In the genomic region with DNA sequence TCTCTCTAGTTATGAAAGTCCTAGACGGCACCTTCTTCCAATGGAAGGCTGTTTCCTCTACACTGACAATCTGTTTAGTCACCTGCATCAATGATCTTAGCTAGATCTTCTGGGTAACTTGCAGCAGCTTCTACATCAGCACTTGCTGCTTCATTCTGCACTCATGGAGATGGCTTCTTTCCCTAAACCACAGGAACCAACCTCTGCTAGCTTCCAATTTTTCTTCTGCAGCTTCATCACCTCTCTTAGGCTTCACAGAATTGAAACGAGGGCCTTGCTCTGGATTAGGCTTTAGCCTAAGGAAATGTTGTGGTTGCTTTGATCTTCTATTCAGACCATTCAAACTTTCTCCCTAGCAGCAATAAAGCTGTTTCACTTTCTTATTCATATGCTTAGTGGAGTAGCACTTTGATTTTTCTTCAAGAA, we compare ENCODE assay signal across 11 cellular contexts. TPM values are rescaled to one million over a fixed set of nuclear protein-coding genes. Genes with fewer than 3 reads are reported as not detected.
A peak's percentile ranks its signal among the peaks of the same experiment; 100 is the strongest.
DNase-seq lines count a peak whose midpoint lies in the region; ATAC-seq and TF ChIP-seq lines count a peak whose summit lies in the region.
"Had no signal": no experiment of that assay in that cellular context is flagged by ENCODE, and none has a peak within 500 bp of the region (broad histone marks: within the 10 kb centered on the region; RNA-seq: fewer than 3 reads in every experiment).

No MANE protein-coding gene starts in this region.

- H3K27me3 ChIP-seq in CD4-positive, CD25-positive, alpha-beta regulatory T cell (ENCODE audit: control insufficient read depth, insufficient read depth, low read length) = no peaks in the 10 kb centered on the region
- no peaks in the 10 kb centered on the region for H3K27me3 ChIP-seq in aorta (ENCODE audit: control insufficient read depth in 1 of 2, insufficient read depth in 2 of 2, low read length in 1 of 2)

- H3K4me1 Mint-ChIP-seq in CD4-positive, CD25-positive, alpha-beta regulatory T cell = peaks cover 18 to 34% (median 22%) of the 10 kb centered on the region in 4 donors
- H3K4me1 Mint-ChIP-seq in mesothelial cell of epicardium = no peaks in the 10 kb centered on the region

- no peaks in the 10 kb centered on the region for H3K9me3 Mint-ChIP-seq in CD4-positive, CD25-positive, alpha-beta regulatory T cell
- no peaks in the 10 kb centered on the region for H3K9me3 Mint-ChIP-seq in mesothelial cell of epicardium
- H3K9me3 Mint-ChIP-seq: dendritic cell treated with granulocyte-macrophage colony-stimulating factor and Interleukin-4, amounts not matched to agents 40 ng/mL and 50 ng/mL, for 4 days had no signal

- peaks cover 34% of the 10 kb centered on the region for H3K36me3 ChIP-seq in CD4-positive, CD25-positive, alpha-beta regulatory T cell (ENCODE audit: control insufficient read depth, insufficient read depth, low read length)
- H3K36me3 ChIP-seq in aorta (ENCODE audit: control insufficient read depth in 1 of 2, insufficient read depth in 2 of 2, low read length in 1 of 2) = peaks cover 0 to 6% of the 10 kb centered on the region in 2 donors

- POLR2A ChIA-PET in GM10248 (lab: Yijun Ruan, JAX) = interaction anchor here (1.7 kb wide), 1 partner anchor 25 kb away, joined by 6 read pairs; a partner anchor contains a TSS

- intact Hi-C loops in aorta (cut with DNase I) = no loop called here

- H3K36me3 Mint-ChIP-seq in CD4-positive, CD25-positive, alpha-beta regulatory T cell = peaks cover 54% of the 10 kb centered on the region
- H3K36me3 Mint-ChIP-seq in mesothelial cell of epicardium = peaks cover 43% of the 10 kb centered on the region

- TF ChIP-seq CTCF in astrocyte of the spinal cord (IDR thresholded peaks at IDR 0.05; ENCODE audit: low read depth, low read length) (no peak), mesothelial cell of epicardium (IDR thresholded peaks at IDR 0.05; ENCODE audit: unreplicated experiment) (no peak), GM10248 (IDR thresholded peaks at IDR 0.05; ENCODE audit: control extremely low read depth, extremely low read depth, low read depth, missing control alignments) (no peak)

- H3K27ac Mint-ChIP-seq in CD4-positive, CD25-positive, alpha-beta regulatory T cell = peak overlapping the region in 2 of 3 donors; percentile 44 to 72
- H3K27ac Mint-ChIP-seq in mesothelial cell of epicardium = no peak overlapping the region
- H3K27ac Mint-ChIP-seq: dendritic cell treated with granulocyte-macrophage colony-stimulating factor and Interleukin-4, amounts not matched to agents 40 ng/mL and 50 ng/mL, for 4 days had no signal

- H3K27me3 Mint-ChIP-seq in CD4-positive, CD25-positive, alpha-beta regulatory T cell = no peaks in the 10 kb centered on the region
- H3K27me3 Mint-ChIP-seq in mesothelial cell of epicardium (ENCODE audit: low read depth) = no peaks in the 10 kb centered on the region
- H3K27me3 Mint-ChIP-seq: dendritic cell treated with granulocyte-macrophage colony-stimulating factor and Interleukin-4, amounts not matched to agents 40 ng/mL and 50 ng/mL, for 4 days had no signal

- no peak overlapping the region for H3K27ac ChIP-seq in CD4-positive, CD25-positive, alpha-beta regulatory T cell (ENCODE audit: insufficient read depth, low read length, poor library complexity, severe bottlenecking)
- H3K27ac ChIP-seq in aorta (ENCODE audit: low read depth in 1 of 2, low read length in 2 of 2) = no peak overlapping the region
- H3K27ac ChIP-seq: C4-2B had no signal

- in situ Hi-C loops in astrocyte of the spinal cord (cut with HindIII; ENCODE audit: low sequenced_read_pairs) = no loop called here

- peaks cover 9% of the 10 kb centered on the region for H3K4me1 ChIP-seq in CD4-positive, CD25-positive, alpha-beta regulatory T cell (ENCODE audit: control insufficient read depth, insufficient read depth, low read length, poor library complexity, severe bottlenecking)
- no peaks in the 10 kb centered on the region for H3K4me1 ChIP-seq in aorta (ENCODE audit: control insufficient read depth in 1 of 2, insufficient read depth in 2 of 2, low read length in 2 of 2)

- 64 to 74% methylated on average over 2 of the region's 2 CpGs for WGBS in aorta, 2 donors

- H3K4me3 ChIP-seq in CD4-positive, CD25-positive, alpha-beta regulatory T cell (ENCODE audit: low read depth, low read length) = peak overlapping the region; percentile 11
- H3K4me3 ChIP-seq in astrocyte of the spinal cord (ENCODE audit: low read depth, low read length) (no peak overlapping the region), aorta (ENCODE audit: low read length in 2 of 2) (no peak overlapping the region)

- DNase-seq in CD4-positive, CD25-positive, alpha-beta regulatory T cell = peak in 1 of 3 donors; percentile 60
- DNase-seq in astrocyte of the spinal cord (ENCODE audit: low read depth, low spot score) (peak; percentile 74), mesothelial cell of epicardium (ENCODE audit: low spot score in 2 of 2, unreplicated experiment in 2 of 2) (no peak), anterior cingulate cortex (lab: John Stamatoyannopoulos, UW) (no peak), GM10248 (ENCODE audit: extremely low spot score) (no peak), aorta (no peak)
- DNase-seq: NCI-H187 had no signal

- ATAC-seq in CD4-positive, CD25-positive, alpha-beta regulatory T cell (ENCODE audit: low read depth in 2 of 2) = peak in 1 of 2 donors; percentile 25
- ATAC-seq in GM19328 (IDR thresholded peaks at IDR 0.05; ENCODE audit: unreplicated experiment) (peak; percentile 52), HG03342 (IDR thresholded peaks at IDR 0.05; ENCODE audit: unreplicated experiment) (peak; percentile 61), aorta (ENCODE audit: low FRiP score) (no peak)

- H3K4me3 Mint-ChIP-seq in CD4-positive, CD25-positive, alpha-beta regulatory T cell = no peak overlapping the region
- no peak overlapping the region for H3K4me3 Mint-ChIP-seq in mesothelial cell of epicardium
- H3K4me3 Mint-ChIP-seq: dendritic cell treated with granulocyte-macrophage colony-stimulating factor and Interleukin-4, amounts not matched to agents 40 ng/mL and 50 ng/mL, for 4 days had no signal

- CTCF ChIA-PET in GM10248 (lab: Yijun Ruan, JAX) = interaction anchor here (1.5 to 2.1 kb wide), 4 partner anchors 11 to 202 kb away, joined by 3 to 10 read pairs (median 6); no protein-coding TSS in a partner anchor

- H3K9me3 ChIP-seq in CD4-positive, CD25-positive, alpha-beta regulatory T cell (ENCODE audit: control insufficient read depth in 2 of 2, low read length in 2 of 2) = no peaks in the 10 kb centered on the region
- no peaks in the 10 kb centered on the region for H3K9me3 ChIP-seq in aorta (ENCODE audit: control insufficient read depth, low read length)

RNA-seq across cellular contexts. Expression of a gene that starts 24.6 kb away (rescaled TPM):
- 453 TPM for total RNA-seq in CD4-positive, CD25-positive, alpha-beta regulatory T cell
- polyA plus RNA-seq in CD4-positive, CD25-positive, alpha-beta regulatory T cell = 10 to 100 TPM; 23.4 to 31.2 (median 24.7) TPM
- total RNA-seq in mesothelial cell of epicardium (48.5 to 53.9 TPM (median 52.0 TPM) in 3 replicates), aorta (100 to 1,000 TPM; 237 to 534 TPM)
- polyA plus RNA-seq in aorta = 10 to 100 TPM; 36.2 to 46.7 TPM
